1 cellular context compared by ENCODE assay signal in genomic region chr7:73856941-73857340, GRCh38.
TF ChIP-seq lines count a peak whose summit lies in the region.

No MANE protein-coding gene starts in this region.

TF ChIP-seq in H1, 55 proteins besides CTCF, POLR2A, EP300 and RAD21:
- TF ChIP-seq RBBP5 (IDR thresholded peaks at IDR 0.05; ENCODE audit: borderline replicate concordance, low read depth, low read length) (no peak), ASH2L (IDR thresholded peaks at IDR 0.05; ENCODE audit: low read length) (no peak), CHD1 (IDR thresholded peaks at IDR 0.05; ENCODE audit: low read depth, low read length) (no peak), CBX5 (IDR thresholded peaks at IDR 0.05; ENCODE audit: low read depth, low read length) (no peak), KDM5A (IDR thresholded peaks at IDR 0.05; ENCODE audit: low read length) (no peak), EGR1 (IDR thresholded peaks at IDR 0.05; ENCODE audit: borderline replicate concordance, low read depth, low read length) (no peak), ATF2 (IDR thresholded peaks at IDR 0.05; ENCODE audit: low read length) (no peak), RFX5 (IDR thresholded peaks at IDR 0.05; ENCODE audit: borderline replicate concordance, low read depth, low read length) (no peak), KDM1A (IDR thresholded peaks at IDR 0.05; ENCODE audit: borderline replicate concordance, low read length) (no peak), BACH1 (IDR thresholded peaks at IDR 0.05; ENCODE audit: low read length) (no peak)
